ENCODE assay signal across 7 cellular contexts in the genomic region with DNA sequence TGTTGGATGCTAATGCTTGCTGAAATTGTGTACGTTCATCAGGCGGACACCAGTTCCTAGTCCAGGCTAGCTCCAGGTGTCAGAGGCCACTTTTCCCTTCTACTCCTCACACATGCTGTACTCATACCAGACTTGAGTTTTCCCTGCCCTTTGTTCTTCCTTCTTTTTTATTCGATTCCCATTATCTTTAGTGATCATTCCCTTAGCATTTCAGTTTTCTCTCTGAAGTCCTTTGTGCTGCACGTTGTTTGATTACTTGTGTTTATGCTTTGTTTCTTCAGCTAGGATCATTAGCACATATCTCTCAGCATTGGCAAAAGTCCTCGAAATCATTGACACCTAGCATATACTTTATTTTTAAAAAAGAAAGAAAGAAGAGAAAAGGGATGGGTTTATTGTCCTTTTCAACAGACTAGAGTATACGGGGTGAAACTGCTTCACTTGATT. TPM values are rescaled to one million over a fixed set of nuclear protein-coding genes. Genes with fewer than 3 reads are reported as not detected.
DNase-seq lines count a peak whose midpoint lies in the region; ATAC-seq, FAIRE-seq and TF ChIP-seq lines count a peak whose summit lies in the region.

No MANE protein-coding gene starts in this region.

- peaks cover 10% of the 10 kb centered on the region for H3K4me1 ChIP-seq in GM23338 (ENCODE audit: insufficient read depth)
- H3K4me1 ChIP-seq in Panc1 (ENCODE audit: control insufficient read depth, insufficient read depth, low read length) = peaks cover 5% of the 10 kb centered on the region
- peaks cover 6% of the 10 kb centered on the region for H3K4me1 ChIP-seq in endothelial cell of umbilical vein (ENCODE audit: control insufficient read depth, extremely low read depth, insufficient read depth, low read length)
- H3K4me1 ChIP-seq in sigmoid colon = peaks cover 0 to 13% (median 7%) of the 10 kb centered on the region in 4 donors

- DNase-seq in GM23338 (ENCODE audit: low spot score) = no peak
- no peak for DNase-seq in Panc1 (ENCODE audit: low read depth, low spot score)
- no peak for DNase-seq in endothelial cell of umbilical vein (ENCODE audit: low read depth, low spot score)
- no peak for DNase-seq in sigmoid colon
- no peak for DNase-seq in AG20443 (ENCODE audit: low spot score)
- no peak for DNase-seq in NCI-H2171 (lab: John Stamatoyannopoulos, UW)
- no peak for DNase-seq in NCI-H69 (lab: John Stamatoyannopoulos, UW)

- H3K9me3 ChIP-seq in Panc1 (ENCODE audit: control insufficient read depth, insufficient read depth, low read depth, low read length) (no peaks in the 10 kb centered on the region), endothelial cell of umbilical vein (replicated peaks; ENCODE audit: control insufficient read depth, insufficient read depth, low read length) (no peaks in the 10 kb centered on the region), sigmoid colon (no peaks in the 10 kb centered on the region)

- H3K36me3 Mint-ChIP-seq in GM23338 (ENCODE audit: low read depth) = peaks cover 46% of the 10 kb centered on the region

- TF ChIP-seq POLR2A in endothelial cell of umbilical vein (IDR thresholded peaks at IDR 0.05; ENCODE audit: low read depth, low read length) (no peak), sigmoid colon (IDR thresholded peaks at IDR 0.05) (no peak)

- H3K27ac Mint-ChIP-seq in GM23338 = peak overlapping the region; percentile 11; the same call in 1 of the 2 replicates

- WGBS in sigmoid colon, 2 donors = 56 to 73% methylated on average over 6 of the region's 6 CpGs

- peak overlapping the region; percentile 100 for H3K4me3 Mint-ChIP-seq in GM23338

- no peak for TF ChIP-seq EP300 in sigmoid colon (IDR thresholded peaks at IDR 0.05)

- no peak for FAIRE-seq in endothelial cell of umbilical vein (lab: Jason Lieb, UNC)

- H2AFZ ChIP-seq in GM23338 = peak overlapping the region; percentile 43; the same call in 1 of the 2 replicates
- peak overlapping the region; percentile 68 for H2AFZ ChIP-seq in endothelial cell of umbilical vein (ENCODE audit: low read depth, low read length)

- dilution Hi-C loops in endothelial cell of umbilical vein (cut with MboI; ENCODE audit: extremely low pct_ligation_motif_present, low sequenced_read_pairs) = no loop called here

- H3K9me2 ChIP-seq in GM23338 (ENCODE audit: insufficient read depth) = no peaks in the 10 kb centered on the region

- H3K36me3 ChIP-seq in GM23338 (ENCODE audit: insufficient read depth) = peaks cover 27% of the 10 kb centered on the region; the same call in 1 of the 2 replicates
- peaks cover 29% of the 10 kb centered on the region for H3K36me3 ChIP-seq in Panc1 (ENCODE audit: control insufficient read depth, insufficient read depth, low read length)
- H3K36me3 ChIP-seq in endothelial cell of umbilical vein (ENCODE audit: control insufficient read depth in 2 of 2, extremely low read depth in 1 of 2, insufficient read depth in 2 of 2, low read length in 2 of 2) = peaks cover 3 to 20% of the 10 kb centered on the region in 2 experiments
- peaks cover 9 to 31% (median 16%) of the 10 kb centered on the region in 4 donors for H3K36me3 ChIP-seq in sigmoid colon

- POLR2A ChIA-PET in Panc1 (lab: Charles Lee) (no interaction called here), endothelial cell of umbilical vein (lab: Charles Lee) (no interaction called here)

- H4K20me1 ChIP-seq in GM23338 (replicated peaks; ENCODE audit: insufficient read depth) (no peaks in the 10 kb centered on the region), endothelial cell of umbilical vein (replicated peaks; ENCODE audit: control insufficient read depth, extremely low read depth, insufficient read depth, low read length) (peaks cover 2% of the 10 kb centered on the region)

- peaks cover 18% of the 10 kb centered on the region; the same call in 2 of the 3 replicates for H3K4me1 Mint-ChIP-seq in GM23338

- in situ Hi-C loops in Panc1 (cut with HindIII; ENCODE audit: low pct_unique_long_range_greater_than_20kb, low sequenced_read_pairs) = no loop called here

- H3K79me2 ChIP-seq in GM23338 (replicated peaks; ENCODE audit: insufficient read depth) = peaks cover 24% of the 10 kb centered on the region
- H3K79me2 ChIP-seq in endothelial cell of umbilical vein (ENCODE audit: control insufficient read depth, insufficient read depth, low read length) = peaks cover 21% of the 10 kb centered on the region

- intact Hi-C loops in Panc1 (cut with micrococcal nuclease; ENCODE audit: unreplicated experiment) (no loop called here), endothelial cell of umbilical vein (cut with micrococcal nuclease) (loop anchor here (5.0 kb wide), 1 partner anchor 795 kb away; a partner anchor contains a TSS), sigmoid colon (cut with DNase I) (loop anchor here (10.0 kb wide), 1 partner anchor 473 kb away; no protein-coding TSS in a partner anchor)

- H3K4me3 ChIP-seq in GM23338 = no peak overlapping the region
- H3K4me3 ChIP-seq in Panc1 (ENCODE audit: low read depth in 2 of 2, low read length in 2 of 2) = peak overlapping the region; percentile 79 to 99; a peak in 3 of 4 replicates
- H3K4me3 ChIP-seq in endothelial cell of umbilical vein (replicated peaks in 1 of 3; ENCODE audit: insufficient read depth in 1 of 3, low read depth in 1 of 3, low read length in 3 of 3) = peak overlapping the region in 1 of 3 experiments; percentile 98
- H3K4me3 ChIP-seq in sigmoid colon = peak overlapping the region in 1 of 4 donors; percentile 74

- peaks cover 12% of the 10 kb centered on the region; the same call in 1 of the 2 replicates for H3F3A ChIP-seq in GM23338 (replicated peaks; ENCODE audit: low read depth)

- H3K27ac ChIP-seq in GM23338 (ENCODE audit: low read depth) = no peak overlapping the region
- peak overlapping the region; percentile 95 for H3K27ac ChIP-seq in Panc1 (ENCODE audit: low read length)
- H3K27ac ChIP-seq in endothelial cell of umbilical vein (ENCODE audit: insufficient read depth, low read depth, low read length) = no peak overlapping the region
- H3K27ac ChIP-seq in sigmoid colon = peak overlapping the region; percentile 91 to 95 (median 94)

- peaks cover 15% of the 10 kb centered on the region for H3K27me3 Mint-ChIP-seq in GM23338 (ENCODE audit: insufficient read depth, low read depth, poor library complexity)

- H3K27me3 ChIP-seq in GM23338 (ENCODE audit: insufficient read depth) (no peaks in the 10 kb centered on the region), Panc1 (ENCODE audit: control insufficient read depth, insufficient read depth, low read length) (no peaks in the 10 kb centered on the region), endothelial cell of umbilical vein (ENCODE audit: control insufficient read depth in 2 of 2, insufficient read depth in 2 of 2, low read length in 2 of 2) (peaks cover 2 to 3% of the 10 kb centered on the region in 2 experiments), sigmoid colon (no peaks in the 10 kb centered on the region)

- CTCF ChIA-PET in Panc1 (lab: Charles Lee) (no interaction called here), endothelial cell of umbilical vein (lab: Charles Lee) (no interaction called here)

- BruUV-seq in Panc1 (replicated peaks; lab: Mats Ljungman, UMichigan) (no TSS peak), endothelial cell of umbilical vein (replicated peaks; lab: Mats Ljungman, UMichigan) (no TSS peak)

- no peak overlapping the region for H3K9ac ChIP-seq in endothelial cell of umbilical vein (replicated peaks; ENCODE audit: extremely low read depth, insufficient read depth, low read length)

- H3K4me2 ChIP-seq in GM23338 = no peak overlapping the region
- H3K4me2 ChIP-seq in endothelial cell of umbilical vein (ENCODE audit: insufficient read depth, low read length) = no peak overlapping the region

- TF ChIP-seq CTCF in GM23338 (conservative IDR thresholded peaks at IDR 0.05; ENCODE audit: low read depth in 2 of 2) = no peak
- TF ChIP-seq CTCF in Panc1 (IDR thresholded peaks at IDR 0.05) = no peak
- TF ChIP-seq CTCF in endothelial cell of umbilical vein (IDR thresholded peaks at IDR 0.05; ENCODE audit: extremely low read depth in 1 of 2, insufficient read depth in 1 of 2, low read depth in 1 of 2, low read length in 2 of 2) = no peak
- no peak for TF ChIP-seq CTCF in sigmoid colon (IDR thresholded peaks at IDR 0.05)

- ATAC-seq in GM23338 (no peak), Panc1 (no peak)

- H3K9me3 Mint-ChIP-seq in GM23338 = no peaks in the 10 kb centered on the region

- no peaks in the 10 kb centered on the region for H3K9me1 ChIP-seq in endothelial cell of umbilical vein (replicated peaks; ENCODE audit: control insufficient read depth, extremely low read depth, insufficient read depth, low read length)

TF ChIP-seq in GM23338, 12 proteins besides CTCF, POLR2A, EP300 and RAD21:
- TF ChIP-seq EZH2 (IDR thresholded peaks at IDR 0.05; ENCODE audit: low read depth, unreplicated experiment) = no peak
- TF ChIP-seq ZNF114 (CRISPR knock-in tag; IDR thresholded peaks at IDR 0.05) = no peak
- TF ChIP-seq NANOG (IDR thresholded peaks at IDR 0.05; ENCODE audit: borderline replicate concordance) = no peak
- no peak for TF ChIP-seq EZH2phosphoT487 (IDR thresholded peaks at IDR 0.05; ENCODE audit: unreplicated experiment)
- TF ChIP-seq CREB1 (CRISPR knock-in tag; IDR thresholded peaks at IDR 0.05; ENCODE audit: low read depth) = no peak

TF ChIP-seq in endothelial cell of umbilical vein, 7 proteins besides CTCF, POLR2A, EP300 and RAD21 (continues in another document):
- no peak for TF ChIP-seq GATA2 (IDR thresholded peaks at IDR 0.05; ENCODE audit: insufficient read depth, insufficient read length, low read depth, low read length)
- TF ChIP-seq, protein P1, sequence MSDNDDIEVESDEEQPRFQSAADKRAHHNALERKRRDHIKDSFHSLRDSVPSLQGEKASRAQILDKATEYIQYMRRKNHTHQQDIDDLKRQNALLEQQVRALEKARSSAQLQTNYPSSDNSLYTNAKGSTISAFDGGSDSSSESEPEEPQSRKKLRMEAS (IDR thresholded peaks at IDR 0.05; ENCODE audit: insufficient read depth, insufficient read length) = no peak
- no peak for TF ChIP-seq POLR2AphosphoS5 (IDR thresholded peaks at IDR 0.05; ENCODE audit: insufficient read depth, low read depth, low read length)

RNA-seq across cellular contexts. Expression of a gene that starts 0.4 kb away (rescaled TPM):
- total RNA-seq in GM23338 (2014; rRNA removed; shearing (Covaris generic)) = 842 and 1,082 TPM in 2 replicates
- polyA plus RNA-seq in GM23338 (2016; fragmentation: Nextera tagmentation; extraction: Ambion mirVana) = 4,717 and 5,583 TPM in 2 replicates
- total RNA-seq in Panc1 (2021; ENCODE audit: unreplicated experiment) = 536 TPM
- polyA plus RNA-seq in Panc1 (2012; ENCODE audit: insufficient read length) = 867 TPM
- 383 and 406 TPM in 2 replicates for total RNA-seq in endothelial cell of umbilical vein
- polyA plus RNA-seq in endothelial cell of umbilical vein = 401 and 476 TPM in 2 replicates
- polyA plus RNA-seq in endothelial cell of umbilical vein (2011; cell fraction: cytosol; rRNA removed) = 599 and 718 TPM in 2 replicates
- 169 and 191 TPM in 2 replicates for polyA plus RNA-seq in endothelial cell of umbilical vein (2011; cell fraction: nucleus; rRNA removed)
- polyA plus RNA-seq in endothelial cell of umbilical vein (2012) = 798 and 1,064 TPM in 2 replicates
- 117 and 140 TPM in 2 replicates for polyA minus RNA-seq in endothelial cell of umbilical vein
- polyA minus RNA-seq in endothelial cell of umbilical vein (2011; cell fraction: cytosol; rRNA and poly(A)+ RNA removed) = 98.5 TPM
- polyA minus RNA-seq in endothelial cell of umbilical vein (2011; cell fraction: nucleus; rRNA and poly(A)+ RNA removed) = 23.1 and 30.3 TPM in 2 replicates
- 1,000 to 10,000 TPM in 1 of 4 donors, 100 to 1,000 TPM in 3; 570 to 1,155 (median 855) TPM for total RNA-seq in sigmoid colon
- polyA plus RNA-seq in sigmoid colon = 1,000 to 10,000 TPM; 1,190 to 1,838 (median 1,769) TPM

Comparison
In these comparisons a context has a peak if more than half of its experiments do, and no peak if none do; other contexts are left out.
1. H3K27ac ChIP-seq: peak in Panc1 (single experiment) and sigmoid colon (4 of 4); none in GM23338 (single experiment) and endothelial cell of umbilical vein (single experiment).